1 cellular context compared by ENCODE assay signal in genomic region chr17:16438557-16439302, GRCh38.
TF ChIP-seq lines count a peak whose summit lies in the region.

No MANE protein-coding gene starts in this region.

TF ChIP-seq in GM12878, 131 proteins besides CTCF, POLR2A, EP300 and RAD21 (continued from another document and continues in another):
- TF ChIP-seq, protein P1, sequence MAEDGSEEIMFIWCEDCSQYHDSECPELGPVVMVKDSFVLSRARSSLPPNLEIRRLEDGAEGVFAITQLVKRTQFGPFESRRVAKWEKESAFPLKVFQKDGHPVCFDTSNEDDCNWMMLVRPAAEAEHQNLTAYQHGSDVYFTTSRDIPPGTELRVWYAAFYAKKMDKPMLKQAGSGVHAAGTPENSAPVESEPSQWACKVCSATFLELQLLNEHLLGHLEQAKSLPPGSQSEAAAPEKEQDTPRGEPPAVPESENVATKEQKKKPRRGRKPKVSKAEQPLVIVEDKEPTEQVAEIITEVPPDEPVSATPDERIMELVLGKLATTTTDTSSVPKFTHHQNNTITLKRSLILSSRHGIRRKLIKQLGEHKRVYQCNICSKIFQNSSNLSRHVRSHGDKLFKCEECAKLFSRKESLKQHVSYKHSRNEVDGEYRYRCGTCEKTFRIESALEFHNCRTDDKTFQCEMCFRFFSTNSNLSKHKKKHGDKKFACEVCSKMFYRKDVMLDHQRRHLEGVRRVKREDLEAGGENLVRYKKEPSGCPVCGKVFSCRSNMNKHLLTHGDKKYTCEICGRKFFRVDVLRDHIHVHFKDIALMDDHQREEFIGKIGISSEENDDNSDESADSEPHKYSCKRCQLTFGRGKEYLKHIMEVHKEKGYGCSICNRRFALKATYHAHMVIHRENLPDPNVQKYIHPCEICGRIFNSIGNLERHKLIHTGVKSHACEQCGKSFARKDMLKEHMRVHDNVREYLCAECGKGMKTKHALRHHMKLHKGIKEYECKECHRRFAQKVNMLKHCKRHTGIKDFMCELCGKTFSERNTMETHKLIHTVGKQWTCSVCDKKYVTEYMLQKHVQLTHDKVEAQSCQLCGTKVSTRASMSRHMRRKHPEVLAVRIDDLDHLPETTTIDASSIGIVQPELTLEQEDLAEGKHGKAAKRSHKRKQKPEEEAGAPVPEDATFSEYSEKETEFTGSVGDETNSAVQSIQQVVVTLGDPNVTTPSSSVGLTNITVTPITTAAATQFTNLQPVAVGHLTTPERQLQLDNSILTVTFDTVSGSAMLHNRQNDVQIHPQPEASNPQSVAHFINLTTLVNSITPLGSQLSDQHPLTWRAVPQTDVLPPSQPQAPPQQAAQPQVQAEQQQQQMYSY (CRISPR knock-in tag; IDR thresholded peaks at IDR 0.05): no peak
- TF ChIP-seq, protein P2, sequence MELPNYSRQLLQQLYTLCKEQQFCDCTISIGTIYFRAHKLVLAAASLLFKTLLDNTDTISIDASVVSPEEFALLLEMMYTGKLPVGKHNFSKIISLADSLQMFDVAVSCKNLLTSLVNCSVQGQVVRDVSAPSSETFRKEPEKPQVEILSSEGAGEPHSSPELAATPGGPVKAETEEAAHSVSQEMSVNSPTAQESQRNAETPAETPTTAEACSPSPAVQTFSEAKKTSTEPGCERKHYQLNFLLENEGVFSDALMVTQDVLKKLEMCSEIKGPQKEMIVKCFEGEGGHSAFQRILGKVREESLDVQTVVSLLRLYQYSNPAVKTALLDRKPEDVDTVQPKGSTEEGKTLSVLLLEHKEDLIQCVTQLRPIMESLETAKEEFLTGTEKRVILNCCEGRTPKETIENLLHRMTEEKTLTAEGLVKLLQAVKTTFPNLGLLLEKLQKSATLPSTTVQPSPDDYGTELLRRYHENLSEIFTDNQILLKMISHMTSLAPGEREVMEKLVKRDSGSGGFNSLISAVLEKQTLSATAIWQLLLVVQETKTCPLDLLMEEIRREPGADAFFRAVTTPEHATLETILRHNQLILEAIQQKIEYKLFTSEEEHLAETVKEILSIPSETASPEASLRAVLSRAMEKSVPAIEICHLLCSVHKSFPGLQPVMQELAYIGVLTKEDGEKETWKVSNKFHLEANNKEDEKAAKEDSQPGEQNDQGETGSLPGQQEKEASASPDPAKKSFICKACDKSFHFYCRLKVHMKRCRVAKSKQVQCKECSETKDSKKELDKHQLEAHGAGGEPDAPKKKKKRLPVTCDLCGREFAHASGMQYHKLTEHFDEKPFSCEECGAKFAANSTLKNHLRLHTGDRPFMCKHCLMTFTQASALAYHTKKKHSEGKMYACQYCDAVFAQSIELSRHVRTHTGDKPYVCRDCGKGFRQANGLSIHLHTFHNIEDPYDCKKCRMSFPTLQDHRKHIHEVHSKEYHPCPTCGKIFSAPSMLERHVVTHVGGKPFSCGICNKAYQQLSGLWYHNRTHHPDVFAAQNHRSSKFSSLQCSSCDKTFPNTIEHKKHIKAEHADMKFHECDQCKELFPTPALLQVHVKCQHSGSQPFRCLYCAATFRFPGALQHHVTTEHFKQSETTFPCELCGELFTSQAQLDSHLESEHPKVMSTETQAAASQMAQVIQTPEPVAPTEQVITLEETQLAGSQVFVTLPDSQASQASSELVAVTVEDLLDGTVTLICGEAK (IDR thresholded peaks at IDR 0.05; ENCODE audit: borderline replicate concordance): no peak
- no peak for TF ChIP-seq NFXL1 (IDR thresholded peaks at IDR 0.05; ENCODE audit: borderline replicate concordance)
- TF ChIP-seq RELB (IDR thresholded peaks at IDR 0.05; ENCODE audit: low read depth): peak; percentile 92
- TF ChIP-seq ZZZ3 (IDR thresholded peaks at IDR 0.05; ENCODE audit: control insufficient read depth, insufficient read length, low read depth): no peak
- TF ChIP-seq BACH1 (IDR thresholded peaks at IDR 0.05; ENCODE audit: borderline replicate concordance): 0 out of 2 replicates have a peak, but pooled peaks have one; percentile 26
- TF ChIP-seq TBL1XR1 (IDR thresholded peaks at IDR 0.05; ENCODE audit: low read depth, low read length): peak; percentile 72
- 0 out of 2 replicates have a peak, but pooled peaks have one; percentile 15 for TF ChIP-seq RFX5 (IDR thresholded peaks at IDR 0.05; ENCODE audit: low read depth, low read length)
- TF ChIP-seq MYB (IDR thresholded peaks at IDR 0.05; ENCODE audit: borderline replicate concordance, low read depth, low read length): no peak
- TF ChIP-seq POLR2AphosphoS2 (IDR thresholded peaks at IDR 0.05; ENCODE audit: low read depth, low read length): peak; percentile 95
- TF ChIP-seq SUZ12 (IDR thresholded peaks at IDR 0.05; ENCODE audit: unreplicated experiment): no peak
- 0 out of 2 replicates have a peak, but pooled peaks have one; percentile 26 for TF ChIP-seq BRCA1 (IDR thresholded peaks at IDR 0.05; ENCODE audit: low read depth, low read length)
- no peak for TF ChIP-seq SMC3 (IDR thresholded peaks at IDR 0.05; ENCODE audit: borderline replicate concordance, low read length)
- TF ChIP-seq STAT3 (IDR thresholded peaks at IDR 0.05; ENCODE audit: low read depth, low read length): no peak
- no peak; the same call in 1 of the 2 replicates for TF ChIP-seq MTA3 (IDR thresholded peaks at IDR 0.05; ENCODE audit: borderline replicate concordance, low read length)
- TF ChIP-seq ZNF384 (IDR thresholded peaks at IDR 0.05; ENCODE audit: borderline replicate concordance, low read depth, low read length): no peak
- TF ChIP-seq SIN3A (IDR thresholded peaks at IDR 0.05; ENCODE audit: low read depth, low read length): peak; percentile 81
- peak; percentile 98 for TF ChIP-seq TAF1 (IDR thresholded peaks at IDR 0.05; ENCODE audit: borderline replicate concordance, low read depth, low read length)
- TF ChIP-seq USF2 (IDR thresholded peaks at IDR 0.05; ENCODE audit: borderline replicate concordance, low read depth, low read length): peak; percentile 86
- TF ChIP-seq SMAD1 (IDR thresholded peaks at IDR 0.05; ENCODE audit: low read depth, partially characterized antibody): peak; percentile 29
- TF ChIP-seq NKRF (conservative IDR thresholded peaks at IDR 0.05): peak; percentile 83
- TF ChIP-seq SMAD5 (IDR thresholded peaks at IDR 0.05; ENCODE audit: low read depth): peak; percentile 98
- TF ChIP-seq, protein P3, sequence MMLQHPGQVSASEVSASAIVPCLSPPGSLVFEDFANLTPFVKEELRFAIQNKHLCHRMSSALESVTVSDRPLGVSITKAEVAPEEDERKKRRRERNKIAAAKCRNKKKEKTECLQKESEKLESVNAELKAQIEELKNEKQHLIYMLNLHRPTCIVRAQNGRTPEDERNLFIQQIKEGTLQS (IDR thresholded peaks at IDR 0.05; ENCODE audit: borderline replicate concordance, extremely low read depth, low read depth, low read length): peak; percentile 58; the same call in 1 of the 2 replicates
- no peak for TF ChIP-seq PAX8 (IDR thresholded peaks at IDR 0.05)
- no peak for TF ChIP-seq CHD4 (IDR thresholded peaks at IDR 0.05)
- TF ChIP-seq MYC (IDR thresholded peaks at IDR 0.05; ENCODE audit: insufficient read depth, insufficient read length, insufficient replicate concordance, low read length, severe bottlenecking): peak; percentile 71
- peak; percentile 79 for TF ChIP-seq USF1 (IDR thresholded peaks at IDR 0.05; ENCODE audit: borderline replicate concordance, extremely low read length, insufficient read depth, low read depth, low read length)
- peak; percentile 52; the same call in 1 of the 2 replicates for TF ChIP-seq ZBED1 (IDR thresholded peaks at IDR 0.05; ENCODE audit: borderline replicate concordance)
- no peak for TF ChIP-seq JUNB (IDR thresholded peaks at IDR 0.05)
- TF ChIP-seq, protein P4, sequence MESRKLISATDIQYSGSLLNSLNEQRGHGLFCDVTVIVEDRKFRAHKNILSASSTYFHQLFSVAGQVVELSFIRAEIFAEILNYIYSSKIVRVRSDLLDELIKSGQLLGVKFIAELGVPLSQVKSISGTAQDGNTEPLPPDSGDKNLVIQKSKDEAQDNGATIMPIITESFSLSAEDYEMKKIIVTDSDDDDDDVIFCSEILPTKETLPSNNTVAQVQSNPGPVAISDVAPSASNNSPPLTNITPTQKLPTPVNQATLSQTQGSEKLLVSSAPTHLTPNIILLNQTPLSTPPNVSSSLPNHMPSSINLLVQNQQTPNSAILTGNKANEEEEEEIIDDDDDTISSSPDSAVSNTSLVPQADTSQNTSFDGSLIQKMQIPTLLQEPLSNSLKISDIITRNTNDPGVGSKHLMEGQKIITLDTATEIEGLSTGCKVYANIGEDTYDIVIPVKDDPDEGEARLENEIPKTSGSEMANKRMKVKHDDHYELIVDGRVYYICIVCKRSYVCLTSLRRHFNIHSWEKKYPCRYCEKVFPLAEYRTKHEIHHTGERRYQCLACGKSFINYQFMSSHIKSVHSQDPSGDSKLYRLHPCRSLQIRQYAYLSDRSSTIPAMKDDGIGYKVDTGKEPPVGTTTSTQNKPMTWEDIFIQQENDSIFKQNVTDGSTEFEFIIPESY (IDR thresholded peaks at IDR 0.05): no peak; the same call in 1 of the 2 replicates
- no peak for TF ChIP-seq ASH2L (IDR thresholded peaks at IDR 0.05; ENCODE audit: borderline replicate concordance, low read depth)
- peak; percentile 99 for TF ChIP-seq JUND (IDR thresholded peaks at IDR 0.05; ENCODE audit: low read depth, low read length)
- no peak for TF ChIP-seq ETV6 (conservative IDR thresholded peaks at IDR 0.05 in 1 of 2, IDR thresholded peaks at IDR 0.05 in 1 of 2; ENCODE audit: borderline replicate concordance in 1 of 2, low read depth in 1 of 2)
- TF ChIP-seq, protein P5, sequence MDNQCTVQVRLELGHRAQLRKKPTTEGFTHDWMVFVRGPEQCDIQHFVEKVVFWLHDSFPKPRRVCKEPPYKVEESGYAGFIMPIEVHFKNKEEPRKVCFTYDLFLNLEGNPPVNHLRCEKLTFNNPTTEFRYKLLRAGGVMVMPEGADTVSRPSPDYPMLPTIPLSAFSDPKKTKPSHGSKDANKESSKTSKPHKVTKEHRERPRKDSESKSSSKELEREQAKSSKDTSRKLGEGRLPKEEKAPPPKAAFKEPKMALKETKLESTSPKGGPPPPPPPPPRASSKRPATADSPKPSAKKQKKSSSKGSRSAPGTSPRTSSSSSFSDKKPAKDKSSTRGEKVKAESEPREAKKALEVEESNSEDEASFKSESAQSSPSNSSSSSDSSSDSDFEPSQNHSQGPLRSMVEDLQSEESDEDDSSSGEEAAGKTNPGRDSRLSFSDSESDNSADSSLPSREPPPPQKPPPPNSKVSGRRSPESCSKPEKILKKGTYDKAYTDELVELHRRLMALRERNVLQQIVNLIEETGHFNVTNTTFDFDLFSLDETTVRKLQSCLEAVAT (IDR thresholded peaks at IDR 0.05): peak; percentile 56; the same call in 1 of the 2 replicates
- TF ChIP-seq FOXK2 (IDR thresholded peaks at IDR 0.05): peak; percentile 97
- TF ChIP-seq BMI1 (IDR thresholded peaks at IDR 0.05; ENCODE audit: borderline replicate concordance): no peak; the same call in 1 of the 2 replicates
- peak; percentile 99 for TF ChIP-seq ATF7 (IDR thresholded peaks at IDR 0.05; ENCODE audit: low read depth)
- TF ChIP-seq ZNF622 (IDR thresholded peaks at IDR 0.05): no peak
- TF ChIP-seq IKZF1 (conservative IDR thresholded peaks at IDR 0.05): peak; percentile 85
- TF ChIP-seq BHLHE40 (IDR thresholded peaks at IDR 0.05; ENCODE audit: borderline replicate concordance in 1 of 2, low read depth in 2 of 2, low read length in 1 of 2): peak; percentile 97 to 98
- no peak for TF ChIP-seq CBX5 (IDR thresholded peaks at IDR 0.05; ENCODE audit: low read depth)
- TF ChIP-seq PML (IDR thresholded peaks at IDR 0.05; ENCODE audit: low read length): peak; percentile 99
- peak; percentile 91 for TF ChIP-seq POU2F2 (IDR thresholded peaks at IDR 0.05; ENCODE audit: borderline replicate concordance, low read depth, low read length)
- TF ChIP-seq FOXM1 (IDR thresholded peaks at IDR 0.05; ENCODE audit: low read depth, low read length): peak; percentile 77; the same call in 1 of the 2 replicates
